ENCODE assay signal across 30 cellular contexts in the genomic region with DNA sequence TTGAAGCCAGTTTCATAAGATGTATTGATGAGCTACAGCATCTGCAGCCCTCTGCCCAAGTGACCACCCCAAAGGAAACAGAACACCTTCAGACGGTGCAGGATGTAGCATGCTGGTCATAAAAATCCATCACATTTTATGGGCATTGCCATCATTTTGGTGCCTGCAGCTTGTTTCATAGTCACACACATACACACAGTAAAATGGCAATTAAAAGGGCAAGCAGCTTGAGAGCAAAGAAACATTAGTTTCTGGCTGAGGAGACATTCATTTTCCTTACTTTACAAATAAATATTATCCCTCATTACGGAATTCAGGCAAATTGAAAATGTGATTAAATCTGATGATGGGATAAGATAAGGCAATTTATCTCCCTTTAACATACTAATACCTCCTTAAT. TPM values are rescaled to one million over a fixed set of nuclear protein-coding genes. Genes with fewer than 3 reads are reported as not detected.
DNase-seq lines count a peak whose midpoint lies in the region; ATAC-seq and TF ChIP-seq lines count a peak whose summit lies in the region.
"Had no signal": no experiment of that assay in that cellular context is flagged by ENCODE, and none has a peak within 500 bp of the region (broad histone marks: within the 10 kb centered on the region; RNA-seq: fewer than 3 reads in every experiment).

No MANE protein-coding gene starts in this region.

- TF ChIP-seq CTCF in HEK293 (tag by site-specific recombination; IDR thresholded peaks at IDR 0.05), result no peak

- CTCF ChIA-PET in HEK293 (lab: Yijun Ruan, JAX), result interaction anchor here (0.9 to 1.1 kb wide), 2 partner anchors 23 to 118 kb away, joined by 3 to 4 read pairs; no protein-coding TSS in a partner anchor

- POLR2A ChIA-PET in HEK293 (lab: Yijun Ruan, JAX), result no interaction called here

- no peak for ATAC-seq in GM18505 (IDR thresholded peaks at IDR 0.05; ENCODE audit: unreplicated experiment)
- ATAC-seq: A549; CD8-positive, alpha-beta T cell had no signal

- no peaks in the 10 kb centered on the region for H3K36me3 ChIP-seq in HEK293 (ENCODE audit: control insufficient read depth in 2 of 2, insufficient read depth in 1 of 2, low read length in 2 of 2)
- H3K36me3 ChIP-seq in H7 (replicated peaks; ENCODE audit: control insufficient read depth, insufficient read depth, low read length), result no peaks in the 10 kb centered on the region
- H3K36me3 ChIP-seq: BE2C; BLaER1; BLaER1 treated with 17β-estradiol and CSF1 and Interleukin-3, amounts not matched to agents 10 nM and 100 nM had no signal

- no peak for TF ChIP-seq POLR2A in GM18505 (IDR thresholded peaks at IDR 0.05; ENCODE audit: borderline replicate concordance, extremely low read depth, insufficient read depth, insufficient read length)

- H3K27me3 ChIP-seq in H7 (ENCODE audit: control insufficient read depth, insufficient read depth, low read length), result no peaks in the 10 kb centered on the region
- H3K27me3 ChIP-seq: BE2C; BLaER1; BLaER1 treated with 17β-estradiol and CSF1 and Interleukin-3, amounts not matched to agents 10 nM and 100 nM had no signal

- H3K4me3 ChIP-seq in HEK293 (ENCODE audit: low read depth, low read length) (no peak overlapping the region), H7 (ENCODE audit: insufficient read depth, low read depth, low read length) (no peak overlapping the region)
- H3K4me3 ChIP-seq: A549; BLaER1; BLaER1 treated with 17β-estradiol and CSF1 and Interleukin-3, amounts not matched to agents 10 nM and 100 nM had no signal

- H3K27ac ChIP-seq in HEK293 (ENCODE audit: extremely low read depth, low read depth, low read length), result no peak overlapping the region
- H3K27ac ChIP-seq: 22Rv1; A549; BLaER1; BLaER1 treated with 17β-estradiol and CSF1 and Interleukin-3, amounts not matched to agents 10 nM and 100 nM; C4-2B had no signal

- H3K9me3 ChIP-seq in HEK293 (ENCODE audit: control insufficient read depth, insufficient read depth, low read depth, low read length), result no peaks in the 10 kb centered on the region
- H3K9me3 ChIP-seq: A549; BE2C; BLaER1; BLaER1 treated with 17β-estradiol and CSF1 and Interleukin-3, amounts not matched to agents 10 nM and 100 nM; Caco-2 had no signal

- DNase-seq in NCI-H748 (lab: John Stamatoyannopoulos, UW; ENCODE audit: unreplicated experiment) (peak; percentile 26), NCI-H748 treated with DMSO at 0.1 percent for 48 hours (lab: John Stamatoyannopoulos, UW) (no peak), NCI-H69 (lab: John Stamatoyannopoulos, UW) (peak; percentile 94), H7 (no peak)
- DNase-seq: 8988T; ACHN; AML-193; BE2C; C1 segment of cervical spinal cord; Caco-2; Calu3; CD4-positive, alpha-beta memory T cell; CD4-positive, alpha-beta T cell; CD4-positive, CD25-positive, alpha-beta regulatory T cell; CD8-positive, alpha-beta memory T cell; CD8-positive, alpha-beta T cell; DMS 273 treated with DMSO at 0.1 percent for 48 hours; DMS153; DMS53; DMS79; DMS79 treated with DMSO at 0.1 percent for 48 hours; DND-41; EL had no signal

- H3K4me1 ChIP-seq in HEK293 (ENCODE audit: control insufficient read depth, insufficient read depth, low read length), result peaks cover 25% of the 10 kb centered on the region
- H3K4me1 ChIP-seq: A549, BE2C, Caco-2 had no signal

TF ChIP-seq in HEK293, 187 proteins besides CTCF, POLR2A, EP300 and RAD21:
- TF ChIP-seq ZSCAN30 (tag by site-specific recombination; IDR thresholded peaks at IDR 0.05) (peak; percentile 78), ZNF510 (tag by site-specific recombination; IDR thresholded peaks at IDR 0.05; ENCODE audit: insufficient replicate concordance) (peak; percentile 96), ZBTB44 (tag by site-specific recombination; IDR thresholded peaks at IDR 0.05) (peak; percentile 37; the same call in 1 of the 2 replicates), FEZF1 (tag by site-specific recombination; IDR thresholded peaks at IDR 0.05) (peak; percentile 57; the same call in 1 of the 2 replicates), ZBTB26 (tag by site-specific recombination; optimal IDR thresholded peaks at IDR 0.05) (no peak), ZNF600 (tag by site-specific recombination; IDR thresholded peaks at IDR 0.05) (0 out of 2 replicates have a peak, but pooled peaks have one; percentile 46)
- TF ChIP-seq, protein P1, sequence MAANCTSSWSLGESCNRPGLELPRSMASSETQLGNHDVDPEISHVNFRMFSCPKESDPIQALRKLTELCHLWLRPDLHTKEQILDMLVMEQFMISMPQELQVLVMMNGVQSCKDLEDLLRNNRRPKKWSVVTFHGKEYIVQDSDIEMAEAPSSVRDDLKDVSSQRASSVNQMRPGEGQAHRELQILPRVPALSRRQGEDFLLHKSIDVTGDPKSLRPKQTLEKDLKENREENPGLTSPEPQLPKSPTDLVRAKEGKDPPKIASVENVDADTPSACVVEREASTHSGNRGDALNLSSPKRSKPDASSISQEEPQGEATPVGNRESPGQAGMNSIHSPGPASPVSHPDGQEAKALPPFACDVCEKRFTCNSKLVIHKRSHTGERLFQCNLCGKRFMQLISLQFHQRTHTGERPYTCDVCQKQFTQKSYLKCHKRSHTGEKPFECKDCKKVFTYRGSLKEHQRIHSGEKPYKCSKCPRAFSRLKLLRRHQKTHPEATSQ (tag by site-specific recombination; IDR thresholded peaks at IDR 0.05), result no peak
- TF ChIP-seq, protein P2, sequence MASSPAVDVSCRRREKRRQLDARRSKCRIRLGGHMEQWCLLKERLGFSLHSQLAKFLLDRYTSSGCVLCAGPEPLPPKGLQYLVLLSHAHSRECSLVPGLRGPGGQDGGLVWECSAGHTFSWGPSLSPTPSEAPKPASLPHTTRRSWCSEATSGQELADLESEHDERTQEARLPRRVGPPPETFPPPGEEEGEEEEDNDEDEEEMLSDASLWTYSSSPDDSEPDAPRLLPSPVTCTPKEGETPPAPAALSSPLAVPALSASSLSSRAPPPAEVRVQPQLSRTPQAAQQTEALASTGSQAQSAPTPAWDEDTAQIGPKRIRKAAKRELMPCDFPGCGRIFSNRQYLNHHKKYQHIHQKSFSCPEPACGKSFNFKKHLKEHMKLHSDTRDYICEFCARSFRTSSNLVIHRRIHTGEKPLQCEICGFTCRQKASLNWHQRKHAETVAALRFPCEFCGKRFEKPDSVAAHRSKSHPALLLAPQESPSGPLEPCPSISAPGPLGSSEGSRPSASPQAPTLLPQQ (tag by site-specific recombination; IDR thresholded peaks at IDR 0.05), result peak; percentile 73; the same call in 1 of the 2 replicates

RNA-seq across cellular contexts. Expression of gene MYO5B, which starts 13.4 kb away (rescaled TPM):
- total RNA-seq in H7 (2014; rRNA removed; shearing (Covaris generic)), result 2.7 and 3.7 TPM in 2 replicates
- total RNA-seq: CD4-positive, alpha-beta memory T cell; CD4-positive, alpha-beta T cell; CD4-positive, CD25-positive, alpha-beta regulatory T cell; CD8-positive, alpha-beta T cell had no signal

Comparison
In these comparisons a context has a peak if more than half of its experiments do, and no peak if none do; other contexts are left out.
1. DNase-seq: peak in NCI-H748 (single experiment) and NCI-H69 (single experiment); none in NCI-H748 treated with DMSO at 0.1 percent for 48 hours (single experiment) and H7 (single experiment).